ENCODE assay signal across 14 cellular contexts in genomic region chr6:33215281-33215680, GRCh38. TPM values are rescaled to one million over a fixed set of nuclear protein-coding genes. Genes with fewer than 3 reads are reported as not detected.
DNase-seq lines count a peak whose midpoint lies in the region; ATAC-seq and TF ChIP-seq lines count a peak whose summit lies in the region.
"Had no signal": no experiment of that assay in that cellular context is flagged by ENCODE, and none has a peak within 500 bp of the region (broad histone marks: within the 10 kb centered on the region; RNA-seq: fewer than 3 reads in every experiment).

No MANE protein-coding gene starts in this region.

- no peak overlapping the region for H3K4ac ChIP-seq in mesenchymal stem cell (ENCODE audit: low read depth in 1 of 2, low read length in 2 of 2)

- H2BK12ac ChIP-seq in mesenchymal stem cell (ENCODE audit: low read length in 2 of 2), result no peak overlapping the region

- no peak overlapping the region for H3K4me2 ChIP-seq in mesenchymal stem cell (ENCODE audit: low read length, poor library complexity, severe bottlenecking)
- no peak overlapping the region for H3K4me2 ChIP-seq in SK-N-SH

- peak overlapping the region; percentile 64 for H4K91ac ChIP-seq in mesenchymal stem cell (ENCODE audit: low read length)

- H3K4me1 ChIP-seq in mesenchymal stem cell (ENCODE audit: control insufficient read depth, insufficient read depth, low read depth, low read length) (peaks cover 11% of the 10 kb centered on the region), SK-N-SH (ENCODE audit: control insufficient read depth in 1 of 2, insufficient read depth in 2 of 2, low read depth in 1 of 2, low read length in 1 of 2) (peaks cover 4 to 19% of the 10 kb centered on the region in 2 experiments; a peak in 3 of 4 replicates)

- H2BK15ac ChIP-seq in mesenchymal stem cell (ENCODE audit: low read depth, poor library complexity, severe bottlenecking), result no peak overlapping the region

- WGBS in mesenchymal stem cell, result 19% methylated on average over 1 of the region's 4 CpGs
- WGBS in SK-N-SH (ENCODE audit: low lambda C conversion rate), result 74% methylated on average over 4 of the region's 4 CpGs

- H3K4me3 Mint-ChIP-seq in activated CD8-positive, alpha-beta T cell treated with anti-CD3 and anti-CD28 coated beads, Interleukin-2, amount 10 ng/mL, durations not matched to agents 7 days and 5 days, result peak overlapping the region; percentile 32
- peak overlapping the region; percentile 18 for H3K4me3 Mint-ChIP-seq in type B pancreatic cell

- no peak for TF ChIP-seq EP300 in SK-N-SH (IDR thresholded peaks at IDR 0.05; ENCODE audit: borderline replicate concordance in 1 of 2, low read depth in 1 of 2, low read length in 1 of 2)

- H3K4me3 ChIP-seq in mesenchymal stem cell (ENCODE audit: insufficient read depth in 1 of 2, low read depth in 1 of 2, low read length in 2 of 2) (no peak overlapping the region), SK-N-SH (ENCODE audit: low read depth in 2 of 2, low read length in 1 of 2) (no peak overlapping the region)

- H3K9me2 ChIP-seq in SK-N-SH, result no peaks in the 10 kb centered on the region

- no peaks in the 10 kb centered on the region for H4K20me1 ChIP-seq in SK-N-SH (ENCODE audit: insufficient read depth)

- DNase-seq in cardiac septum (ENCODE audit: low spot score) (peak; percentile 53), Right ventricle myocardium inferior (ENCODE audit: missing footprints) (no peak), mesenchymal stem cell (no peak), type B pancreatic cell (ENCODE audit: extremely low spot score, unreplicated experiment) (no peak), T-helper 1 cell (no peak), SK-N-SH (no peak)
- peak; percentile 37 for DNase-seq in activated CD8-positive, alpha-beta T cell treated with anti-CD3 and anti-CD28 coated beads, Interleukin-2, amount 10 ng/mL, durations not matched to agents 7 days and 5 days
- DNase-seq: C1 segment of cervical spinal cord, DMS 273 treated with DMSO at 0.1 percent for 48 hours, GF-D8, NCI-H187 treated with DMSO at 0.1 percent for 48 hours, NCI-H69, SHP77 treated with DMSO at 0.1 percent for 48 hours had no signal

- peaks cover 11% of the 10 kb centered on the region for H3K27me3 Mint-ChIP-seq in activated CD8-positive, alpha-beta T cell treated with anti-CD3 and anti-CD28 coated beads, Interleukin-2, amount 10 ng/mL, durations not matched to agents 7 days and 5 days (ENCODE audit: low read depth)
- H3K27me3 Mint-ChIP-seq in type B pancreatic cell, result peaks cover 32% of the 10 kb centered on the region

- H3K4me1 Mint-ChIP-seq in activated CD8-positive, alpha-beta T cell treated with anti-CD3 and anti-CD28 coated beads, Interleukin-2, amount 10 ng/mL, durations not matched to agents 7 days and 5 days (ENCODE audit: low read depth), result peaks cover 44% of the 10 kb centered on the region
- peaks cover 16% of the 10 kb centered on the region for H3K4me1 Mint-ChIP-seq in type B pancreatic cell (ENCODE audit: unreplicated experiment)

- H3K18ac ChIP-seq in mesenchymal stem cell (ENCODE audit: low read depth in 1 of 2, low read length in 2 of 2), result no peak overlapping the region

- H3K36me3 ChIP-seq in mesenchymal stem cell (ENCODE audit: control insufficient read depth in 1 of 2, insufficient read depth in 2 of 2, low read depth in 1 of 2, low read length in 2 of 2) (peaks cover 18 to 21% of the 10 kb centered on the region in 2 experiments), SK-N-SH (replicated peaks in 1 of 2; ENCODE audit: control insufficient read depth in 1 of 2, insufficient read depth in 2 of 2, low read length in 1 of 2) (peaks cover 7 to 10% of the 10 kb centered on the region in 2 experiments)

- H3F3A ChIP-seq in SK-N-SH (replicated peaks; ENCODE audit: insufficient read depth), result no peaks in the 10 kb centered on the region

- no peak overlapping the region for H2BK5ac ChIP-seq in mesenchymal stem cell (ENCODE audit: low read depth, low read length, poor library complexity, severe bottlenecking)

- CTCF ChIA-PET in activated CD8-positive, alpha-beta T cell treated with anti-CD3 and anti-CD28 coated beads, Interleukin-2, amount 10 ng/mL, durations not matched to agents 7 days and 5 days (lab: Charles Lee), result interaction anchor here (1.0 to 1.2 kb wide), 2 partner anchors 10 to 33 kb away, joined by 4 read pairs; no protein-coding TSS in a partner anchor
- CTCF ChIA-PET in SK-N-SH (lab: Yijun Ruan, JAX), result interaction anchor here (1.0 kb wide), 2 partner anchors 33 to 54 kb away, joined by 3 read pairs; no protein-coding TSS in a partner anchor

- H3K27me3 ChIP-seq in mesenchymal stem cell (ENCODE audit: control insufficient read depth in 1 of 2, insufficient read depth in 1 of 2, low read length in 2 of 2), result peaks cover 13 to 28% of the 10 kb centered on the region in 2 experiments
- H3K27me3 ChIP-seq in SK-N-SH (ENCODE audit: insufficient read depth), result peaks cover 8% of the 10 kb centered on the region; the same call in 1 of the 2 replicates

- H3K9me3 ChIP-seq in mesenchymal stem cell (ENCODE audit: control insufficient read depth, low read length), result no peaks in the 10 kb centered on the region
- H3K9me3 ChIP-seq in SK-N-SH, result no peaks in the 10 kb centered on the region

- H3K9ac ChIP-seq in mesenchymal stem cell (ENCODE audit: low read length) (no peak overlapping the region), SK-N-SH (no peak overlapping the region)

- H3K79me1 ChIP-seq in mesenchymal stem cell (replicated peaks; ENCODE audit: low read length, poor library complexity, severe bottlenecking), result peaks cover 5% of the 10 kb centered on the region

- no peak overlapping the region for H3K14ac ChIP-seq in mesenchymal stem cell (ENCODE audit: low read length in 2 of 2)

- peak overlapping the region; percentile 81 for H3K27ac Mint-ChIP-seq in activated CD8-positive, alpha-beta T cell treated with anti-CD3 and anti-CD28 coated beads, Interleukin-2, amount 10 ng/mL, durations not matched to agents 7 days and 5 days
- no peak overlapping the region for H3K27ac Mint-ChIP-seq in type B pancreatic cell

- H3K23ac ChIP-seq in mesenchymal stem cell (ENCODE audit: low read length in 2 of 2), result no peak overlapping the region

- H2AFZ ChIP-seq in mesenchymal stem cell (ENCODE audit: low read depth, low read length) (no peak overlapping the region), SK-N-SH (ENCODE audit: low read depth) (no peak overlapping the region)

- H4K8ac ChIP-seq in mesenchymal stem cell (ENCODE audit: low read length), result no peak overlapping the region

- no peaks in the 10 kb centered on the region for H3K9me3 Mint-ChIP-seq in activated CD8-positive, alpha-beta T cell treated with anti-CD3 and anti-CD28 coated beads, Interleukin-2, amount 10 ng/mL, durations not matched to agents 7 days and 5 days (ENCODE audit: insufficient read depth)
- H3K9me3 Mint-ChIP-seq in type B pancreatic cell, result no peaks in the 10 kb centered on the region

- TF ChIP-seq RAD21 in SK-N-SH (IDR thresholded peaks at IDR 0.05; ENCODE audit: low read length), result no peak

- no peak for ATAC-seq in Right ventricle myocardium inferior
- ATAC-seq in activated CD8-positive, alpha-beta T cell treated with anti-CD3 and anti-CD28 coated beads, Interleukin-2, amount 10 ng/mL, durations not matched to agents 7 days and 5 days, result peak; percentile 42
- ATAC-seq in HG02884 (IDR thresholded peaks at IDR 0.05; ENCODE audit: unreplicated experiment), result no peak

- H3K27ac ChIP-seq in mesenchymal stem cell (ENCODE audit: low read length, poor library complexity, severe bottlenecking) (no peak overlapping the region), SK-N-SH (ENCODE audit: low read depth in 2 of 2, low read length in 1 of 2) (no peak overlapping the region)

- H2AK5ac ChIP-seq in mesenchymal stem cell (ENCODE audit: low read length, severe bottlenecking), result no peak overlapping the region

- TF ChIP-seq CTCF in type B pancreatic cell (conservative IDR thresholded peaks at IDR 0.05) (no peak), SK-N-SH (IDR thresholded peaks at IDR 0.05) (no peak)

- peaks cover 9% of the 10 kb centered on the region for H3K36me3 Mint-ChIP-seq in activated CD8-positive, alpha-beta T cell treated with anti-CD3 and anti-CD28 coated beads, Interleukin-2, amount 10 ng/mL, durations not matched to agents 7 days and 5 days (ENCODE audit: low read depth)
- peaks cover 3% of the 10 kb centered on the region for H3K36me3 Mint-ChIP-seq in type B pancreatic cell

- no peaks in the 10 kb centered on the region for H3K79me2 ChIP-seq in SK-N-SH (ENCODE audit: insufficient read depth)

- H2BK120ac ChIP-seq in mesenchymal stem cell (ENCODE audit: low read depth, low read length), result no peak overlapping the region

- intact Hi-C loops in cardiac septum (cut with DNase I) (no loop called here), Right ventricle myocardium inferior (cut with DNase I) (no loop called here)

- POLR2A ChIA-PET in activated CD8-positive, alpha-beta T cell treated with anti-CD3 and anti-CD28 coated beads, Interleukin-2, amount 10 ng/mL, durations not matched to agents 7 days and 5 days (lab: Charles Lee), result interaction anchor here (0.7 to 1.3 kb wide), 2 partner anchors 16 to 33 kb away, joined by 3 read pairs; no protein-coding TSS in a partner anchor
- POLR2A ChIA-PET in SK-N-SH (lab: Yijun Ruan, JAX), result no interaction called here

RNA-seq across cellular contexts. Expression of gene RING1, which starts 7.0 kb away (rescaled TPM):
- total RNA-seq in cardiac septum, result 24.5 TPM
- total RNA-seq in Right ventricle myocardium inferior, result 27.7 TPM
- total RNA-seq in activated CD8-positive, alpha-beta T cell treated with anti-CD3 and anti-CD28 coated beads, Interleukin-2, amount 10 ng/mL, durations not matched to agents 7 days and 5 days, result 10 to 100 TPM; 39.8 to 44.6 TPM
- polyA plus RNA-seq in mesenchymal stem cell (2013, experiment 1 of 2), result 45.1 TPM
- 46.6 TPM for polyA plus RNA-seq in mesenchymal stem cell (2013, experiment 2 of 2)
- 44.5 and 60.4 TPM in 2 replicates for total RNA-seq in type B pancreatic cell (ENCODE audit: low replicate concordance)
- polyA plus RNA-seq in SK-N-SH (2012; rRNA removed), result 55.1 and 61.3 TPM in 2 replicates
- 30.4 and 40.3 TPM in 2 replicates for polyA plus RNA-seq in SK-N-SH (2012; cell fraction: cytosol; rRNA removed)
- 158 and 191 TPM in 2 replicates for polyA plus RNA-seq in SK-N-SH (2012; cell fraction: nucleus; rRNA removed)

RNA-seq across cellular contexts. Expression of gene HSD17B8, which starts 10.8 kb away (rescaled TPM):
- total RNA-seq in cardiac septum (9.9 TPM), Right ventricle myocardium inferior (25.0 TPM), type B pancreatic cell (ENCODE audit: low replicate concordance) (13.9 and 15.7 TPM in 2 replicates)
- total RNA-seq in activated CD8-positive, alpha-beta T cell treated with anti-CD3 and anti-CD28 coated beads, Interleukin-2, amount 10 ng/mL, durations not matched to agents 7 days and 5 days, result 10 to 100 TPM; 13.9 to 14.1 TPM
- 3.9 TPM for polyA plus RNA-seq in mesenchymal stem cell (2013, experiment 1 of 2)
- polyA plus RNA-seq in mesenchymal stem cell (2013, experiment 2 of 2), result 3.5 TPM
- 33.5 and 37.5 TPM in 2 replicates for polyA plus RNA-seq in SK-N-SH (2012; rRNA removed)
- 21.5 and 28.7 TPM in 2 replicates for polyA plus RNA-seq in SK-N-SH (2012; cell fraction: cytosol; rRNA removed)
- polyA plus RNA-seq in SK-N-SH (2012; cell fraction: nucleus; rRNA removed), result 51.3 and 79.0 TPM in 2 replicates

RNA-seq across cellular contexts. Expression of gene SLC39A7, which starts 14.6 kb away (rescaled TPM):
- total RNA-seq in cardiac septum (62.4 TPM), Right ventricle myocardium inferior (55.4 TPM), type B pancreatic cell (ENCODE audit: low replicate concordance) (147 and 202 TPM in 2 replicates)
- total RNA-seq in activated CD8-positive, alpha-beta T cell treated with anti-CD3 and anti-CD28 coated beads, Interleukin-2, amount 10 ng/mL, durations not matched to agents 7 days and 5 days, result 10 to 100 TPM; 45.6 to 50.8 TPM
- polyA plus RNA-seq in mesenchymal stem cell (2013, experiment 1 of 2), result 120 TPM
- polyA plus RNA-seq in mesenchymal stem cell (2013, experiment 2 of 2), result 117 TPM
- polyA plus RNA-seq in SK-N-SH (2012; rRNA removed), result 129 and 138 TPM in 2 replicates
- 125 and 141 TPM in 2 replicates for polyA plus RNA-seq in SK-N-SH (2012; cell fraction: cytosol; rRNA removed)
- 115 and 121 TPM in 2 replicates for polyA plus RNA-seq in SK-N-SH (2012; cell fraction: nucleus; rRNA removed)

RNA-seq across cellular contexts. Expression of gene RXRB, which starts 14.8 kb away (rescaled TPM):
- total RNA-seq in cardiac septum (33.5 TPM), Right ventricle myocardium inferior (39.3 TPM), type B pancreatic cell (ENCODE audit: low replicate concordance) (49.2 and 61.9 TPM in 2 replicates)
- 10 to 100 TPM; 33.5 to 34.5 TPM for total RNA-seq in activated CD8-positive, alpha-beta T cell treated with anti-CD3 and anti-CD28 coated beads, Interleukin-2, amount 10 ng/mL, durations not matched to agents 7 days and 5 days
- polyA plus RNA-seq in mesenchymal stem cell (2013, experiment 1 of 2), result 20.3 TPM
- polyA plus RNA-seq in mesenchymal stem cell (2013, experiment 2 of 2), result 20.2 TPM
- 45.8 and 61.0 TPM in 2 replicates for polyA plus RNA-seq in SK-N-SH (2012; rRNA removed)
- polyA plus RNA-seq in SK-N-SH (2012; cell fraction: cytosol; rRNA removed), result 17.8 and 27.5 TPM in 2 replicates
- 154 and 237 TPM in 2 replicates for polyA plus RNA-seq in SK-N-SH (2012; cell fraction: nucleus; rRNA removed)

RNA-seq across cellular contexts. Expression of gene COL11A2, which starts 23.0 kb away (rescaled TPM):
- total RNA-seq in cardiac septum, result 1.7 TPM
- 1.1 TPM for total RNA-seq in Right ventricle myocardium inferior
- total RNA-seq in activated CD8-positive, alpha-beta T cell treated with anti-CD3 and anti-CD28 coated beads, Interleukin-2, amount 10 ng/mL, durations not matched to agents 7 days and 5 days, result under 1 TPM; 0.71 to 0.83 TPM
- 0.44 TPM for polyA plus RNA-seq in mesenchymal stem cell (2013, experiment 1 of 2)
- 0.37 TPM for polyA plus RNA-seq in mesenchymal stem cell (2013, experiment 2 of 2)
- total RNA-seq in type B pancreatic cell (ENCODE audit: low replicate concordance), result 1.3 and 11.9 TPM in 2 replicates
- 0.99 and 1.1 TPM in 2 replicates for polyA plus RNA-seq in SK-N-SH (2012; rRNA removed)
- 0.17 and 0.30 TPM in 2 replicates for polyA plus RNA-seq in SK-N-SH (2012; cell fraction: cytosol; rRNA removed)
- polyA plus RNA-seq in SK-N-SH (2012; cell fraction: nucleus; rRNA removed), result 11.9 TPM in 2 replicates

Comparison
In these comparisons a context has a peak if more than half of its experiments do, and no peak if none do; other contexts are left out.
1. DNase-seq: peak in cardiac septum (single experiment) and activated CD8-positive, alpha-beta T cell treated with anti-CD3 and anti-CD28 coated beads, Interleukin-2, amount 10 ng/mL, durations not matched to agents 7 days and 5 days (single experiment); none in Right ventricle myocardium inferior (single experiment), mesenchymal stem cell (single experiment), type B pancreatic cell (single experiment), T-helper 1 cell (0 of 5) and SK-N-SH (single experiment).